ENCODE assay signal across 20 cellular contexts in genomic region chr1:6462412-6463119, GRCh38. TPM values are rescaled to one million over a fixed set of nuclear protein-coding genes. Genes with fewer than 3 reads are reported as not detected.
DNase-seq lines count a peak whose midpoint lies in the region; ATAC-seq, FAIRE-seq and TF ChIP-seq lines count a peak whose summit lies in the region.
"Had no signal": no experiment of that assay in that cellular context is flagged by ENCODE, and none has a peak within 500 bp of the region (broad histone marks: within the 10 kb centered on the region; RNA-seq: fewer than 3 reads in every experiment).

No MANE protein-coding gene starts in this region.

- WGBS in IMR-90 (ENCODE audit: extremely low coverage in 2 of 2, insufficient read length in 1 of 2), 2 experiments: 81% methylated on average over 3 of the region's 13 CpGs; no CpG with 5 or more reads in 1 of the 2 experiments

- no peak overlapping the region for H3K4me3 Mint-ChIP-seq in activated CD4-positive, alpha-beta T cell treated with anti-CD3 and anti-CD28 coated beads for 36 hours
- no peak overlapping the region for H3K4me3 Mint-ChIP-seq in astrocyte (ENCODE audit: unreplicated experiment)
- H3K4me3 Mint-ChIP-seq in naive thymus-derived CD4-positive, alpha-beta T cell: peak overlapping the region; percentile 33 to 98 (median 79)
- H3K4me3 Mint-ChIP-seq in activated CD8-positive, alpha-beta memory T cell treated with anti-CD3 and anti-CD28 coated beads, Interleukin-2, amount 10 ng/mL, durations not matched to agents 7 days and 5 days: no peak overlapping the region
- H3K4me3 Mint-ChIP-seq: activated B cell treated with CpG ODN at 0.5 μM for 24 hours, neural progenitor cell had no signal

- peaks cover 35% of the 10 kb centered on the region for H3K36me3 Mint-ChIP-seq in activated CD4-positive, alpha-beta T cell treated with anti-CD3 and anti-CD28 coated beads for 36 hours (ENCODE audit: low read depth)
- H3K36me3 Mint-ChIP-seq in astrocyte (ENCODE audit: low read depth, unreplicated experiment): peaks cover 20% of the 10 kb centered on the region
- peaks cover 4 to 34% (median 17%) of the 10 kb centered on the region in 5 donors for H3K36me3 Mint-ChIP-seq in naive thymus-derived CD4-positive, alpha-beta T cell
- peaks cover 22% of the 10 kb centered on the region for H3K36me3 Mint-ChIP-seq in activated CD8-positive, alpha-beta memory T cell treated with anti-CD3 and anti-CD28 coated beads, Interleukin-2, amount 10 ng/mL, durations not matched to agents 7 days and 5 days
- H3K36me3 Mint-ChIP-seq: CD14-positive monocyte had no signal

- H3K4me1 Mint-ChIP-seq in activated CD4-positive, alpha-beta T cell treated with anti-CD3 and anti-CD28 coated beads for 36 hours: peaks cover 54% of the 10 kb centered on the region
- no peaks in the 10 kb centered on the region for H3K4me1 Mint-ChIP-seq in astrocyte (ENCODE audit: low read depth, unreplicated experiment)
- peaks cover 26 to 59% (median 53%) of the 10 kb centered on the region in 7 donors for H3K4me1 Mint-ChIP-seq in naive thymus-derived CD4-positive, alpha-beta T cell
- peaks cover 42% of the 10 kb centered on the region for H3K4me1 Mint-ChIP-seq in activated CD8-positive, alpha-beta memory T cell treated with anti-CD3 and anti-CD28 coated beads, Interleukin-2, amount 10 ng/mL, durations not matched to agents 7 days and 5 days

- no peaks in the 10 kb centered on the region for H3K9me2 ChIP-seq in PC-3 (replicated peaks; ENCODE audit: low read length)

- H3K9me3 ChIP-seq in IMR-90 (ENCODE audit: control insufficient read depth, insufficient read depth, low read length): no peaks in the 10 kb centered on the region
- no peaks in the 10 kb centered on the region for H3K9me3 ChIP-seq in astrocyte (ENCODE audit: insufficient read depth, low read depth, low read length)
- H3K9me3 ChIP-seq in naive thymus-derived CD4-positive, alpha-beta T cell (ENCODE audit: control insufficient read depth in 2 of 3, low read length in 3 of 3): no peaks in the 10 kb centered on the region
- no peaks in the 10 kb centered on the region for H3K9me3 ChIP-seq in PC-3 (ENCODE audit: low read length)
- H3K9me3 ChIP-seq: A549, ascending aorta, Peyer's patch had no signal

- no peaks in the 10 kb centered on the region for H3K9me3 Mint-ChIP-seq in activated CD4-positive, alpha-beta T cell treated with anti-CD3 and anti-CD28 coated beads for 36 hours (ENCODE audit: low read depth)
- H3K9me3 Mint-ChIP-seq in astrocyte (ENCODE audit: unreplicated experiment): peaks cover 2% of the 10 kb centered on the region
- no peaks in the 10 kb centered on the region for H3K9me3 Mint-ChIP-seq in naive thymus-derived CD4-positive, alpha-beta T cell
- H3K9me3 Mint-ChIP-seq in activated CD8-positive, alpha-beta memory T cell treated with anti-CD3 and anti-CD28 coated beads, Interleukin-2, amount 10 ng/mL, durations not matched to agents 7 days and 5 days (ENCODE audit: low read depth): no peaks in the 10 kb centered on the region
- H3K9me3 Mint-ChIP-seq: activated B cell treated with CpG ODN at 0.5 μM for 24 hours, neural progenitor cell had no signal

- no peaks in the 10 kb centered on the region for H3F3A ChIP-seq in PC-3 (ENCODE audit: low read length, unreplicated experiment)

- H3K27ac Mint-ChIP-seq in activated CD4-positive, alpha-beta T cell treated with anti-CD3 and anti-CD28 coated beads for 36 hours: peak overlapping the region; percentile 87
- peak overlapping the region; percentile 58 for H3K27ac Mint-ChIP-seq in astrocyte (ENCODE audit: unreplicated experiment)
- H3K27ac Mint-ChIP-seq in naive thymus-derived CD4-positive, alpha-beta T cell: peak overlapping the region; percentile 88 to 99 (median 96)
- no peak overlapping the region for H3K27ac Mint-ChIP-seq in activated CD8-positive, alpha-beta memory T cell treated with anti-CD3 and anti-CD28 coated beads, Interleukin-2, amount 10 ng/mL, durations not matched to agents 7 days and 5 days
- H3K27ac Mint-ChIP-seq: activated B cell treated with CpG ODN at 0.5 μM for 24 hours, neural progenitor cell had no signal

- ATAC-seq in activated CD4-positive, alpha-beta T cell treated with anti-CD3 and anti-CD28 coated beads for 36 hours: no peak
- ATAC-seq in IMR-90 (ENCODE audit: low read depth): no peak
- no peak for ATAC-seq in naive thymus-derived CD4-positive, alpha-beta T cell
- no peak for ATAC-seq in PC-3
- ATAC-seq in activated CD8-positive, alpha-beta memory T cell treated with anti-CD3 and anti-CD28 coated beads, Interleukin-2, amount 10 ng/mL, durations not matched to agents 7 days and 5 days: no peak
- ATAC-seq: A549 had no signal

- H3K27me3 ChIP-seq in IMR-90 (ENCODE audit: control insufficient read depth, insufficient read depth, low read length) (peaks cover 16% of the 10 kb centered on the region), astrocyte (ENCODE audit: insufficient read depth, low read length) (no peaks in the 10 kb centered on the region), PC-3 (ENCODE audit: low read length) (no peaks in the 10 kb centered on the region)
- no peaks in the 10 kb centered on the region for H3K27me3 ChIP-seq in naive thymus-derived CD4-positive, alpha-beta T cell (ENCODE audit: control insufficient read depth in 2 of 2, insufficient read depth in 2 of 2, low read length in 2 of 2)
- H3K27me3 ChIP-seq: ascending aorta, Peyer's patch had no signal

- no peak for TF ChIP-seq POLR2A in IMR-90 (IDR thresholded peaks at IDR 0.05; ENCODE audit: low read depth, low read length)

- H2AFZ ChIP-seq in IMR-90 (replicated peaks; ENCODE audit: low read length, poor library complexity): peak overlapping the region; percentile 32
- H2AFZ ChIP-seq in astrocyte (ENCODE audit: low read depth, low read length): no peak overlapping the region
- H2AFZ ChIP-seq in PC-3 (ENCODE audit: low read length): no peak overlapping the region
- H2AFZ ChIP-seq: neural progenitor cell had no signal

- no peaks in the 10 kb centered on the region for H3K9me1 ChIP-seq in IMR-90 (ENCODE audit: insufficient read depth, low read length)

- no peak for FAIRE-seq in astrocyte (lab: Jason Lieb, UNC)
- FAIRE-seq: A549 had no signal

- dilution Hi-C loops in IMR-90 (cut with HindIII; ENCODE audit: low sequenced_read_pairs, unreplicated experiment): no loop called here

- no peak overlapping the region for H3K9ac ChIP-seq in IMR-90 (ENCODE audit: low read depth, low read length)
- no peak overlapping the region for H3K9ac ChIP-seq in astrocyte (ENCODE audit: low read length)
- H3K9ac ChIP-seq in PC-3 (ENCODE audit: low read length): no peak overlapping the region
- H3K9ac ChIP-seq: KMS-11, neural progenitor cell had no signal

- no peak overlapping the region for H3K56ac ChIP-seq in IMR-90 (ENCODE audit: extremely low read depth, insufficient read depth, low read length)

- no peak overlapping the region for H2AK5ac ChIP-seq in IMR-90 (ENCODE audit: low read depth, low read length)

- H2BK20ac ChIP-seq in IMR-90 (ENCODE audit: low read depth, low read length): no peak overlapping the region

- H4K91ac ChIP-seq in IMR-90 (ENCODE audit: insufficient read depth, low read depth, low read length): no peak overlapping the region

- in situ Hi-C loops in IMR-90 (cut with MboI; ENCODE audit: low sequenced_read_pairs): no loop called here

- H2BK5ac ChIP-seq in IMR-90 (ENCODE audit: low read depth, low read length, poor library complexity, severe bottlenecking): no peak overlapping the region

- H2AK9ac ChIP-seq in IMR-90 (replicated peaks; ENCODE audit: low read depth, low read length, poor library complexity): no peak overlapping the region

- POLR2A ChIA-PET in activated CD4-positive, alpha-beta T cell treated with anti-CD3 and anti-CD28 coated beads for 36 hours (lab: Charles Lee): interaction anchor here (0.6 kb wide), 1 partner anchor 11 kb away, joined by 3 read pairs; no protein-coding TSS in a partner anchor
- POLR2A ChIA-PET in IMR-90 (lab: Charles Lee; ENCODE audit: unreplicated experiment): no interaction called here
- POLR2A ChIA-PET in naive thymus-derived CD4-positive, alpha-beta T cell (lab: Charles Lee): interaction anchor here (0.6 to 11.7 kb wide), 9 partner anchors 9 to 229 kb away, joined by 3 to 165 read pairs (median 4); partner anchors contain the start of gene NOL9
- POLR2A ChIA-PET in PC-3 (lab: Charles Lee; ENCODE audit: unreplicated experiment): no interaction called here

- no peak overlapping the region for H3K23ac ChIP-seq in IMR-90 (ENCODE audit: low read depth, low read length)

- H3K4me3 ChIP-seq in IMR-90 (ENCODE audit: insufficient read depth, low read depth, low read length) (no peak overlapping the region), astrocyte (ENCODE audit: insufficient read depth, low read depth, low read length) (no peak overlapping the region), PC-3 (ENCODE audit: low read length) (no peak overlapping the region)
- H3K4me3 ChIP-seq in naive thymus-derived CD4-positive, alpha-beta T cell (ENCODE audit: low read length): no peak overlapping the region
- H3K4me3 ChIP-seq: A549, ascending aorta, dorsolateral prefrontal cortex, neural progenitor cell, Peyer's patch had no signal

- CTCF ChIA-PET in activated CD4-positive, alpha-beta T cell treated with anti-CD3 and anti-CD28 coated beads for 36 hours (lab: Charles Lee): interaction anchor here (0.6 to 1.4 kb wide), 8 partner anchors 10 to 104 kb away, joined by 3 to 9 read pairs (median 4); no protein-coding TSS in a partner anchor
- CTCF ChIA-PET in IMR-90 (lab: Yijun Ruan, JAX) (interaction anchor here (0.7 kb wide), 1 partner anchor 24 kb away, joined by 3 read pairs; no protein-coding TSS in a partner anchor), PC-3 (lab: Charles Lee) (no interaction called here)
- CTCF ChIA-PET in naive thymus-derived CD4-positive, alpha-beta T cell (lab: Charles Lee): interaction anchor here (0.9 to 1.4 kb wide), 2 partner anchors 8 to 16 kb away, joined by 4 to 8 read pairs; no protein-coding TSS in a partner anchor
- CTCF ChIA-PET in activated CD8-positive, alpha-beta memory T cell treated with anti-CD3 and anti-CD28 coated beads, Interleukin-2, amount 10 ng/mL, durations not matched to agents 7 days and 5 days (lab: Charles Lee): interaction anchor here (1.5 to 3.4 kb wide), 5 partner anchors 9 to 39 kb away, joined by 5 to 16 read pairs (median 6); no protein-coding TSS in a partner anchor

- no peak overlapping the region for H3K14ac ChIP-seq in IMR-90 (replicated peaks; ENCODE audit: low read depth, low read length)

- BruUV-seq in IMR-90 (replicated peaks; lab: Mats Ljungman, UMichigan): no TSS peak
- BruUV-seq in PC-3 (replicated peaks; lab: Mats Ljungman, UMichigan): no TSS peak

- no peak for TF ChIP-seq CTCF in IMR-90 (conservative IDR thresholded peaks at IDR 0.05; ENCODE audit: low read depth, low read length)
- no peak for TF ChIP-seq CTCF in astrocyte (IDR thresholded peaks at IDR 0.05; ENCODE audit: insufficient read depth, low read depth, low read length)
- no peak for TF ChIP-seq CTCF in PC-3 (conservative IDR thresholded peaks at IDR 0.05; ENCODE audit: low read depth, low read length)

- H4K20me1 ChIP-seq in IMR-90 (ENCODE audit: insufficient read depth, low read length) (no peaks in the 10 kb centered on the region), astrocyte (ENCODE audit: insufficient read depth, low read length) (peaks cover 44% of the 10 kb centered on the region), PC-3 (ENCODE audit: low read length) (no peaks in the 10 kb centered on the region)

- H3K4me2 ChIP-seq in IMR-90 (ENCODE audit: low read depth, low read length) (no peak overlapping the region), astrocyte (ENCODE audit: low read length) (no peak overlapping the region), PC-3 (ENCODE audit: low read length) (no peak overlapping the region)
- H3K4me2 ChIP-seq: A549, KMS-11, neural progenitor cell had no signal

- H3K4ac ChIP-seq in IMR-90 (ENCODE audit: low read depth, low read length): no peak overlapping the region

- no peaks in the 10 kb centered on the region for H3K27me3 Mint-ChIP-seq in activated CD4-positive, alpha-beta T cell treated with anti-CD3 and anti-CD28 coated beads for 36 hours
- H3K27me3 Mint-ChIP-seq in astrocyte (ENCODE audit: low read depth, unreplicated experiment): peaks cover 5% of the 10 kb centered on the region
- H3K27me3 Mint-ChIP-seq in naive thymus-derived CD4-positive, alpha-beta T cell: peaks cover 0 to 3% (median 0%) of the 10 kb centered on the region in 5 donors
- H3K27me3 Mint-ChIP-seq in activated CD8-positive, alpha-beta memory T cell treated with anti-CD3 and anti-CD28 coated beads, Interleukin-2, amount 10 ng/mL, durations not matched to agents 7 days and 5 days: no peaks in the 10 kb centered on the region

- H3K27ac ChIP-seq in IMR-90 (ENCODE audit: insufficient read depth, low read length): no peak overlapping the region
- H3K27ac ChIP-seq in astrocyte (ENCODE audit: low read depth, low read length): no peak overlapping the region
- peak overlapping the region; percentile 99 for H3K27ac ChIP-seq in naive thymus-derived CD4-positive, alpha-beta T cell (ENCODE audit: low read depth, low read length)
- no peak overlapping the region for H3K27ac ChIP-seq in PC-3 (ENCODE audit: low read length)
- H3K27ac ChIP-seq: A549, ascending aorta, dorsolateral prefrontal cortex, HL-60, KMS-11, neural progenitor cell, Peyer's patch had no signal

- intact Hi-C loops in activated CD4-positive, alpha-beta T cell treated with anti-CD3 and anti-CD28 coated beads for 36 hours (cut with DNase I, micrococcal nuclease): loop anchor here in 1 of 2 experiments (10.0 kb wide), 2 partner anchors 322 to 468 kb away; partner anchors contain the start of genes CAMTA1 and NPHP4
- intact Hi-C loops in IMR-90 (cut with micrococcal nuclease) (no loop called here), PC-3 (cut with micrococcal nuclease) (no loop called here)
- intact Hi-C loops in naive thymus-derived CD4-positive, alpha-beta T cell (cut with micrococcal nuclease): loop anchor here in 1 of 2 donors (10.0 kb wide), 1 partner anchor 322 kb away; the partner anchor contains the start of gene CAMTA1

- no peak overlapping the region for H4K5ac ChIP-seq in IMR-90 (ENCODE audit: low read depth, low read length)

- no peaks in the 10 kb centered on the region for H3K79me2 ChIP-seq in astrocyte (ENCODE audit: insufficient read depth, low read length)
- no peaks in the 10 kb centered on the region for H3K79me2 ChIP-seq in PC-3 (ENCODE audit: low read length)

- H3K79me1 ChIP-seq in IMR-90 (ENCODE audit: low read depth in 1 of 2, low read length in 2 of 2): no peaks in the 10 kb centered on the region

- no peak for TF ChIP-seq RAD21 in IMR-90 (IDR thresholded peaks at IDR 0.05; ENCODE audit: low read length)

- H3K4me1 ChIP-seq in IMR-90 (ENCODE audit: control insufficient read depth, insufficient read depth, low read length) (no peaks in the 10 kb centered on the region), astrocyte (ENCODE audit: insufficient read depth, low read length) (no peaks in the 10 kb centered on the region), PC-3 (ENCODE audit: insufficient read depth, low read length) (no peaks in the 10 kb centered on the region)
- H3K4me1 ChIP-seq in naive thymus-derived CD4-positive, alpha-beta T cell (ENCODE audit: control insufficient read depth in 2 of 2, insufficient read depth in 2 of 2, low read length in 2 of 2): peaks cover 31 to 54% of the 10 kb centered on the region in 2 donors
- H3K4me1 ChIP-seq: A549, ascending aorta had no signal

- H3K36me3 ChIP-seq in IMR-90 (ENCODE audit: control insufficient read depth, insufficient read depth, low read length) (peaks cover 20% of the 10 kb centered on the region), astrocyte (ENCODE audit: insufficient read depth, low read length) (peaks cover 3% of the 10 kb centered on the region), PC-3 (ENCODE audit: low read depth, low read length) (peaks cover 16% of the 10 kb centered on the region)
- peaks cover 9 to 43% (median 12%) of the 10 kb centered on the region in 3 experiments for H3K36me3 ChIP-seq in naive thymus-derived CD4-positive, alpha-beta T cell (ENCODE audit: control insufficient read depth in 2 of 3, insufficient read depth in 3 of 3, low read length in 3 of 3)
- H3K36me3 ChIP-seq: neural progenitor cell had no signal

- H2BK15ac ChIP-seq in IMR-90 (ENCODE audit: low read depth, low read length): no peak overlapping the region

- DNase-seq in activated CD4-positive, alpha-beta T cell treated with anti-CD3 and anti-CD28 coated beads for 36 hours: no peak
- no peak for DNase-seq in activated CD4-positive, alpha-beta T cell treated with anti-CD3 and anti-CD28 coated beads, Interleukin-2, amount 50 U/mL, for 1 hour
- no peak for DNase-seq in IMR-90
- DNase-seq in astrocyte (ENCODE audit: low read depth): no peak
- DNase-seq in naive thymus-derived CD4-positive, alpha-beta T cell: no peak
- DNase-seq in stimulated activated CD8-positive, alpha-beta memory T cell treated with anti-CD3 and anti-CD28 coated beads, Interleukin-4, amount 100 ng/mL, for 48 hours: no peak
- no peak for DNase-seq in PC-3
- DNase-seq in activated CD8-positive, alpha-beta memory T cell treated with anti-CD3 and anti-CD28 coated beads, Interleukin-2, amount 10 ng/mL, durations not matched to agents 7 days and 5 days: no peak
- DNase-seq: activated B cell treated with CpG ODN at 0.5 μM for 24 hours, dorsolateral prefrontal cortex, NCI-H1092 treated with DMSO at 0.1 percent for 48 hours, NCI-H2107 had no signal

- H3K18ac ChIP-seq in IMR-90 (ENCODE audit: low read depth, low read length): no peak overlapping the region

- no peak overlapping the region for H2BK120ac ChIP-seq in IMR-90 (ENCODE audit: low read depth, low read length)

- H4K8ac ChIP-seq in IMR-90 (ENCODE audit: low read depth in 2 of 2, low read length in 2 of 2): no peak overlapping the region

RNA-seq across cellular contexts. Expression of gene TNFRSF25, which starts 3.4 kb away (rescaled TPM):
- 10 to 100 TPM; 57.3 to 66.7 TPM for total RNA-seq in activated CD4-positive, alpha-beta T cell treated with anti-CD3 and anti-CD28 coated beads for 36 hours
- total RNA-seq in IMR-90 (2012; rRNA removed) (0.83 and 1.3 TPM in 2 replicates), astrocyte (16.5 and 18.8 TPM in 2 replicates), PC-3 (2014; rRNA removed) (42.5 and 60.1 TPM in 2 replicates)
- polyA plus RNA-seq in IMR-90 (2012; rRNA removed): 11.2 and 14.5 TPM in 2 replicates
- polyA plus RNA-seq in IMR-90 (2012; cell fraction: cytosol; rRNA removed): 6.5 and 7.5 TPM in 2 replicates
- 119 and 293 TPM in 2 replicates for polyA plus RNA-seq in IMR-90 (2012; cell fraction: nucleus; rRNA removed; ENCODE audit: low replicate concordance)
- 100 to 1,000 TPM; 151 to 352 (median 179) TPM for total RNA-seq in naive thymus-derived CD4-positive, alpha-beta T cell
- polyA plus RNA-seq in naive thymus-derived CD4-positive, alpha-beta T cell: 10 to 100 TPM; 17.3 to 40.5 TPM
- total RNA-seq in activated CD8-positive, alpha-beta memory T cell treated with anti-CD3 and anti-CD28 coated beads, Interleukin-2, amount 10 ng/mL, durations not matched to agents 7 days and 5 days: 10 to 100 TPM; 54.3 to 71.6 TPM

RNA-seq across cellular contexts. Expression of gene PLEKHG5, which starts 28.9 kb away (rescaled TPM):
- 1 to 10 TPM in 1 of 2 experiments, under 1 TPM in 1; 0.76 to 1.1 TPM for total RNA-seq in activated CD4-positive, alpha-beta T cell treated with anti-CD3 and anti-CD28 coated beads for 36 hours
- 4.8 and 5.0 TPM in 2 replicates for total RNA-seq in IMR-90 (2012; rRNA removed)
- polyA plus RNA-seq in IMR-90 (2012; rRNA removed): 11.6 and 13.7 TPM in 2 replicates
- polyA plus RNA-seq in IMR-90 (2012; cell fraction: cytosol; rRNA removed): 4.8 and 7.8 TPM in 2 replicates
- polyA plus RNA-seq in IMR-90 (2012; cell fraction: nucleus; rRNA removed; ENCODE audit: low replicate concordance): 61.6 and 111 TPM in 2 replicates
- total RNA-seq in astrocyte: 23.0 and 25.1 TPM in 2 replicates
- total RNA-seq in naive thymus-derived CD4-positive, alpha-beta T cell: 10 to 100 TPM in 3 of 5 experiments, 1 to 10 TPM in 2; 2.2 to 15.6 (median 11.7) TPM
- polyA plus RNA-seq in naive thymus-derived CD4-positive, alpha-beta T cell: 1 to 10 TPM in 1 of 2 donors, not detected in 1; 2.0 TPM
- total RNA-seq in PC-3 (2014; rRNA removed): 42.8 and 66.1 TPM in 2 replicates
- 1 to 10 TPM; 1.1 to 1.7 TPM for total RNA-seq in activated CD8-positive, alpha-beta memory T cell treated with anti-CD3 and anti-CD28 coated beads, Interleukin-2, amount 10 ng/mL, durations not matched to agents 7 days and 5 days
- polyA plus RNA-seq: CD14-positive monocyte had no signal

RNA-seq across cellular contexts. Expression of gene ESPN, which starts 38.0 kb away (rescaled TPM):
- under 1 TPM; 0.14 to 0.55 TPM for total RNA-seq in activated CD4-positive, alpha-beta T cell treated with anti-CD3 and anti-CD28 coated beads for 36 hours
- total RNA-seq in IMR-90 (2012; rRNA removed): under 0.01 TPM in 1 of 2 replicates, not detected in the other
- polyA plus RNA-seq in IMR-90 (2012; rRNA removed): 0.02 and 0.03 TPM in 2 replicates
- polyA plus RNA-seq in IMR-90 (2012; cell fraction: cytosol; rRNA removed): 0.02 and 0.07 TPM in 2 replicates
- 0.10 and 0.15 TPM in 2 replicates for polyA plus RNA-seq in IMR-90 (2012; cell fraction: nucleus; rRNA removed; ENCODE audit: low replicate concordance)
- 0.66 and 0.96 TPM in 2 replicates for total RNA-seq in astrocyte
- total RNA-seq in naive thymus-derived CD4-positive, alpha-beta T cell: 1 to 10 TPM in 4 of 5 experiments, under 1 TPM in 1; 0.85 to 2.9 (median 2.3) TPM
- polyA plus RNA-seq in naive thymus-derived CD4-positive, alpha-beta T cell: under 1 TPM; 0.40 to 0.60 TPM
- total RNA-seq in PC-3 (2014; rRNA removed): 11.1 and 14.1 TPM in 2 replicates
- under 1 TPM; 0.32 to 0.89 TPM for total RNA-seq in activated CD8-positive, alpha-beta memory T cell treated with anti-CD3 and anti-CD28 coated beads, Interleukin-2, amount 10 ng/mL, durations not matched to agents 7 days and 5 days
- total RNA-seq: Daoy had no signal
- polyA plus RNA-seq: CD14-positive monocyte had no signal

RNA-seq across cellular contexts. Expression of gene HES2, which starts 42.8 kb away (rescaled TPM):
- total RNA-seq in activated CD4-positive, alpha-beta T cell treated with anti-CD3 and anti-CD28 coated beads for 36 hours: under 1 TPM in 1 of 2 experiments, not detected in 1; 0.05 TPM
- total RNA-seq in IMR-90 (2012; rRNA removed) (not detected in 2 replicates), astrocyte (0.94 and 3.0 TPM in 2 replicates), PC-3 (2014; rRNA removed) (41.0 and 42.9 TPM in 2 replicates)
- polyA plus RNA-seq in IMR-90 (2012; rRNA removed): not detected in 2 replicates
- 0.01 TPM in 1 of 2 replicates, not detected in the other for polyA plus RNA-seq in IMR-90 (2012; cell fraction: cytosol; rRNA removed)
- polyA plus RNA-seq in IMR-90 (2012; cell fraction: nucleus; rRNA removed; ENCODE audit: low replicate concordance): 0.03 and 0.08 TPM in 2 replicates
- total RNA-seq in naive thymus-derived CD4-positive, alpha-beta T cell: under 1 TPM in 1 of 5 experiments, not detected in 4; 0.56 TPM
- not detected for polyA plus RNA-seq in naive thymus-derived CD4-positive, alpha-beta T cell
- total RNA-seq in activated CD8-positive, alpha-beta memory T cell treated with anti-CD3 and anti-CD28 coated beads, Interleukin-2, amount 10 ng/mL, durations not matched to agents 7 days and 5 days: under 1 TPM in 1 of 2 experiments, not detected in 1; 0.52 TPM
- total RNA-seq: activated B cell treated with CpG ODN at 0.5 μM for 24 hours, ascending aorta, Daoy had no signal
- polyA plus RNA-seq: CD14-positive monocyte had no signal

Comparison
In these comparisons a context has a peak if more than half of its experiments do, and no peak if none do; other contexts are left out.
1. H3K4me3 Mint-ChIP-seq: peak in naive thymus-derived CD4-positive, alpha-beta T cell (10 of 10); none in activated CD4-positive, alpha-beta T cell treated with anti-CD3 and anti-CD28 coated beads for 36 hours (single experiment), astrocyte (single experiment) and activated CD8-positive, alpha-beta memory T cell treated with anti-CD3 and anti-CD28 coated beads, Interleukin-2, amount 10 ng/mL, durations not matched to agents 7 days and 5 days (single experiment).
2. POLR2A ChIA-PET loops: an anchor here in activated CD4-positive, alpha-beta T cell treated with anti-CD3 and anti-CD28 coated beads for 36 hours (0.6 kb wide) and naive thymus-derived CD4-positive, alpha-beta T cell (0.6 to 11.7 kb wide); none called in IMR-90 and PC-3.